ENCODE assay signal across 1 cellular context in the genomic region with DNA sequence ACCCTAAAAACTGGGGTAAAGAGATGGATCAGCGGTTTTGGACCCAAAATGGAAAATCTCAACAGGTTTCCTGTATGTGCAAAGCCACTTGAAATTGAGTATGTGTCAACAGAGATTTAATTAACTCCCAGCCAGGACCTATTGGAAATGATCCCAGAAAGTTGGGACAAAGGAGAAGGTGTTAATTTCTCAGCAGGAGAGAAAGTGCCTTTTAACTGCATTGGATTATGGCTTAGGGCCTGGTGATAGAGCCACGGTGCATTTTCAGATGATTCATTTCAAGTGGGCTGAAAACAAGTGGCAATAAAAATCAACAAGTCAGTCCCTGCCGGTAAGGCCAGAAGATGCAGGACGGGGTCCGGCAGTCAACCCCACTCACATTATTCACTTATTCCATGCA.
TF ChIP-seq lines count a peak whose summit lies in the region.

No MANE protein-coding gene starts in this region.

TF ChIP-seq in HEK293, 187 proteins besides CTCF, POLR2A, EP300 and RAD21 (continued from another document and continues in another):
- TF ChIP-seq, protein P1, sequence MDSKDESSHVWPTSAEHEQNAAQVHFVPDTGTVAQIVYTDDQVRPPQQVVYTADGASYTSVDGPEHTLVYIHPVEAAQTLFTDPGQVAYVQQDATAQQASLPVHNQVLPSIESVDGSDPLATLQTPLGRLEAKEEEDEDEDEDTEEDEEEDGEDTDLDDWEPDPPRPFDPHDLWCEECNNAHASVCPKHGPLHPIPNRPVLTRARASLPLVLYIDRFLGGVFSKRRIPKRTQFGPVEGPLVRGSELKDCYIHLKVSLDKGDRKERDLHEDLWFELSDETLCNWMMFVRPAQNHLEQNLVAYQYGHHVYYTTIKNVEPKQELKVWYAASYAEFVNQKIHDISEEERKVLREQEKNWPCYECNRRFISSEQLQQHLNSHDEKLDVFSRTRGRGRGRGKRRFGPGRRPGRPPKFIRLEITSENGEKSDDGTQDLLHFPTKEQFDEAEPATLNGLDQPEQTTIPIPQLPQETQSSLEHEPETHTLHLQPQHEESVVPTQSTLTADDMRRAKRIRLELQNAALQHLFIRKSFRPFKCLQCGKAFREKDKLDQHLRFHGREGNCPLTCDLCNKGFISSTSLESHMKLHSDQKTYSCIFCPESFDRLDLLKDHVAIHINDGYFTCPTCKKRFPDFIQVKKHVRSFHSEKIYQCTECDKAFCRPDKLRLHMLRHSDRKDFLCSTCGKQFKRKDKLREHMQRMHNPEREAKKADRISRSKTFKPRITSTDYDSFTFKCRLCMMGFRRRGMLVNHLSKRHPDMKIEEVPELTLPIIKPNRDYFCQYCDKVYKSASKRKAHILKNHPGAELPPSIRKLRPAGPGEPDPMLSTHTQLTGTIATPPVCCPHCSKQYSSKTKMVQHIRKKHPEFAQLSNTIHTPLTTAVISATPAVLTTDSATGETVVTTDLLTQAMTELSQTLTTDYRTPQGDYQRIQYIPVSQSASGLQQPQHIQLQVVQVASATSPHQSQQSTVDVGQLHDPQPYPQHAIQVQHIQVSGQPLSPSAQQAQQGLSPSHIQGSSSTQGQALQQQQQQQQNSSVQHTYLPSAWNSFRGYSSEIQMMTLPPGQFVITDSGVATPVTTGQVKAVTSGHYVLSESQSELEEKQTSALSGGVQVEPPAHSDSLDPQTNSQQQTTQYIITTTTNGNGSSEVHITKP (tag by site-specific recombination; IDR thresholded peaks at IDR 0.05): no peak
- TF ChIP-seq ZNF514 (tag by site-specific recombination; IDR thresholded peaks at IDR 0.05) (no peak), ZNF24 (tag by site-specific recombination; IDR thresholded peaks at IDR 0.05) (peak; percentile 83), ZNF560 (tag by site-specific recombination; IDR thresholded peaks at IDR 0.05; ENCODE audit: borderline replicate concordance) (no peak), RBAK (tag by site-specific recombination; IDR thresholded peaks at IDR 0.05) (no peak), ZIC2 (tag by site-specific recombination; IDR thresholded peaks at IDR 0.05) (peak; percentile 69), ZNF510 (tag by site-specific recombination; IDR thresholded peaks at IDR 0.05; ENCODE audit: insufficient replicate concordance) (no peak), ZNF391 (tag by site-specific recombination; IDR thresholded peaks at IDR 0.05; ENCODE audit: borderline replicate concordance, low read depth) (peak; percentile 93), ZNF791 (tag by site-specific recombination; IDR thresholded peaks at IDR 0.05) (no peak), ZNF530 (tag by site-specific recombination; IDR thresholded peaks at IDR 0.05; ENCODE audit: low read depth) (no peak), ZNF664 (tag by site-specific recombination; IDR thresholded peaks at IDR 0.05) (no peak), ZNF670 (tag by site-specific recombination; IDR thresholded peaks at IDR 0.05; ENCODE audit: low read depth) (no peak), GLIS1 (tag by site-specific recombination; IDR thresholded peaks at IDR 0.05) (peak; percentile 91), ZFHX2 (tag by site-specific recombination; conservative IDR thresholded peaks at IDR 0.05) (peak; percentile 56), WT1 (tag by site-specific recombination; IDR thresholded peaks at IDR 0.05) (peak; percentile 97), ZNF785 (tag by site-specific recombination; IDR thresholded peaks at IDR 0.05) (no peak), ZNF169 (tag by site-specific recombination; IDR thresholded peaks at IDR 0.05) (no peak), ZNF596 (tag by site-specific recombination; IDR thresholded peaks at IDR 0.05) (peak; percentile 34; the same call in 1 of the 2 replicates), ZNF707 (tag by site-specific recombination; IDR thresholded peaks at IDR 0.05) (no peak), ZNF121 (tag by site-specific recombination; IDR thresholded peaks at IDR 0.05) (peak; percentile 57; the same call in 1 of the 2 replicates), ZNF37A (tag by site-specific recombination; IDR thresholded peaks at IDR 0.05) (no peak), HOXA7 (CRISPR knock-in tag; IDR thresholded peaks at IDR 0.05; ENCODE audit: borderline replicate concordance) (no peak), ZNF48 (tag by site-specific recombination; IDR thresholded peaks at IDR 0.05) (no peak), ZNF112 (tag by site-specific recombination; IDR thresholded peaks at IDR 0.05) (no peak), ZNF16 (tag by site-specific recombination; IDR thresholded peaks at IDR 0.05; ENCODE audit: low read depth) (no peak), ZNF23 (tag by site-specific recombination; IDR thresholded peaks at IDR 0.05; ENCODE audit: borderline replicate concordance) (no peak), YY1 (tag by site-specific recombination; IDR thresholded peaks at IDR 0.05) (no peak), KLF8 (tag by site-specific recombination; IDR thresholded peaks at IDR 0.05) (no peak), BCL11B (tag by site-specific recombination; IDR thresholded peaks at IDR 0.05; ENCODE audit: low read depth) (no peak), ZBTB20 (tag by site-specific recombination; IDR thresholded peaks at IDR 0.05) (no peak), ZSCAN30 (tag by site-specific recombination; IDR thresholded peaks at IDR 0.05) (peak; percentile 64), ZNF155 (tag by site-specific recombination; IDR thresholded peaks at IDR 0.05) (no peak), ZNF629 (tag by site-specific recombination; IDR thresholded peaks at IDR 0.05) (peak; percentile 79), KLF1 (tag by site-specific recombination; IDR thresholded peaks at IDR 0.05) (no peak), ZNF660 (tag by site-specific recombination; IDR thresholded peaks at IDR 0.05) (0 out of 2 replicates have a peak, but pooled peaks have one; percentile 42), ZNF837 (tag by site-specific recombination; IDR thresholded peaks at IDR 0.05) (no peak), ZBTB48 (tag by site-specific recombination; IDR thresholded peaks at IDR 0.05) (no peak), ZNF211 (tag by site-specific recombination; IDR thresholded peaks at IDR 0.05; ENCODE audit: low read depth) (no peak), ZNF768 (tag by site-specific recombination; IDR thresholded peaks at IDR 0.05) (no peak), ZNF626 (tag by site-specific recombination; IDR thresholded peaks at IDR 0.05) (no peak), ZNF202 (tag by site-specific recombination; IDR thresholded peaks at IDR 0.05; ENCODE audit: borderline replicate concordance) (no peak), ZNF701 (tag by site-specific recombination; IDR thresholded peaks at IDR 0.05) (no peak), ZNF843 (tag by site-specific recombination; IDR thresholded peaks at IDR 0.05) (peak; percentile 76), ZNF2 (tag by site-specific recombination; IDR thresholded peaks at IDR 0.05) (peak; percentile 38; the same call in 1 of the 2 replicates), ZNF830 (tag by site-specific recombination; IDR thresholded peaks at IDR 0.05; ENCODE audit: low read depth) (no peak), ZBTB21 (tag by site-specific recombination; IDR thresholded peaks at IDR 0.05) (no peak), ZNF433 (tag by site-specific recombination; IDR thresholded peaks at IDR 0.05; ENCODE audit: low read depth) (no peak), KLF16 (tag by site-specific recombination; IDR thresholded peaks at IDR 0.05) (no peak), EGR2 (tag by site-specific recombination; IDR thresholded peaks at IDR 0.05; ENCODE audit: low read depth) (no peak)
- TF ChIP-seq, protein P2, sequence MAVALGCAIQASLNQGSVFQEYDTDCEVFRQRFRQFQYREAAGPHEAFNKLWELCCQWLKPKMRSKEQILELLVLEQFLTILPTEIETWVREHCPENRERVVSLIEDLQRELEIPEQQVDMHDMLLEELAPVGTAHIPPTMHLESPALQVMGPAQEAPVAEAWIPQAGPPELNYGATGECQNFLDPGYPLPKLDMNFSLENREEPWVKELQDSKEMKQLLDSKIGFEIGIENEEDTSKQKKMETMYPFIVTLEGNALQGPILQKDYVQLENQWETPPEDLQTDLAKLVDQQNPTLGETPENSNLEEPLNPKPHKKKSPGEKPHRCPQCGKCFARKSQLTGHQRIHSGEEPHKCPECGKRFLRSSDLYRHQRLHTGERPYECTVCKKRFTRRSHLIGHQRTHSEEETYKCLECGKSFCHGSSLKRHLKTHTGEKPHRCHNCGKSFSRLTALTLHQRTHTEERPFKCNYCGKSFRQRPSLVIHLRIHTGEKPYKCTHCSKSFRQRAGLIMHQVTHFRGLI (tag by site-specific recombination; IDR thresholded peaks at IDR 0.05): peak; percentile 36; the same call in 1 of the 2 replicates
- TF ChIP-seq, protein P3, sequence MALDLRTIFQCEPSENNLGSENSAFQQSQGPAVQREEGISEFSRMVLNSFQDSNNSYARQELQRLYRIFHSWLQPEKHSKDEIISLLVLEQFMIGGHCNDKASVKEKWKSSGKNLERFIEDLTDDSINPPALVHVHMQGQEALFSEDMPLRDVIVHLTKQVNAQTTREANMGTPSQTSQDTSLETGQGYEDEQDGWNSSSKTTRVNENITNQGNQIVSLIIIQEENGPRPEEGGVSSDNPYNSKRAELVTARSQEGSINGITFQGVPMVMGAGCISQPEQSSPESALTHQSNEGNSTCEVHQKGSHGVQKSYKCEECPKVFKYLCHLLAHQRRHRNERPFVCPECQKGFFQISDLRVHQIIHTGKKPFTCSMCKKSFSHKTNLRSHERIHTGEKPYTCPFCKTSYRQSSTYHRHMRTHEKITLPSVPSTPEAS (tag by site-specific recombination; IDR thresholded peaks at IDR 0.05): peak; percentile 63
- TF ChIP-seq, protein P4, sequence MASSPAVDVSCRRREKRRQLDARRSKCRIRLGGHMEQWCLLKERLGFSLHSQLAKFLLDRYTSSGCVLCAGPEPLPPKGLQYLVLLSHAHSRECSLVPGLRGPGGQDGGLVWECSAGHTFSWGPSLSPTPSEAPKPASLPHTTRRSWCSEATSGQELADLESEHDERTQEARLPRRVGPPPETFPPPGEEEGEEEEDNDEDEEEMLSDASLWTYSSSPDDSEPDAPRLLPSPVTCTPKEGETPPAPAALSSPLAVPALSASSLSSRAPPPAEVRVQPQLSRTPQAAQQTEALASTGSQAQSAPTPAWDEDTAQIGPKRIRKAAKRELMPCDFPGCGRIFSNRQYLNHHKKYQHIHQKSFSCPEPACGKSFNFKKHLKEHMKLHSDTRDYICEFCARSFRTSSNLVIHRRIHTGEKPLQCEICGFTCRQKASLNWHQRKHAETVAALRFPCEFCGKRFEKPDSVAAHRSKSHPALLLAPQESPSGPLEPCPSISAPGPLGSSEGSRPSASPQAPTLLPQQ (tag by site-specific recombination; IDR thresholded peaks at IDR 0.05): no peak
- TF ChIP-seq, protein P5, sequence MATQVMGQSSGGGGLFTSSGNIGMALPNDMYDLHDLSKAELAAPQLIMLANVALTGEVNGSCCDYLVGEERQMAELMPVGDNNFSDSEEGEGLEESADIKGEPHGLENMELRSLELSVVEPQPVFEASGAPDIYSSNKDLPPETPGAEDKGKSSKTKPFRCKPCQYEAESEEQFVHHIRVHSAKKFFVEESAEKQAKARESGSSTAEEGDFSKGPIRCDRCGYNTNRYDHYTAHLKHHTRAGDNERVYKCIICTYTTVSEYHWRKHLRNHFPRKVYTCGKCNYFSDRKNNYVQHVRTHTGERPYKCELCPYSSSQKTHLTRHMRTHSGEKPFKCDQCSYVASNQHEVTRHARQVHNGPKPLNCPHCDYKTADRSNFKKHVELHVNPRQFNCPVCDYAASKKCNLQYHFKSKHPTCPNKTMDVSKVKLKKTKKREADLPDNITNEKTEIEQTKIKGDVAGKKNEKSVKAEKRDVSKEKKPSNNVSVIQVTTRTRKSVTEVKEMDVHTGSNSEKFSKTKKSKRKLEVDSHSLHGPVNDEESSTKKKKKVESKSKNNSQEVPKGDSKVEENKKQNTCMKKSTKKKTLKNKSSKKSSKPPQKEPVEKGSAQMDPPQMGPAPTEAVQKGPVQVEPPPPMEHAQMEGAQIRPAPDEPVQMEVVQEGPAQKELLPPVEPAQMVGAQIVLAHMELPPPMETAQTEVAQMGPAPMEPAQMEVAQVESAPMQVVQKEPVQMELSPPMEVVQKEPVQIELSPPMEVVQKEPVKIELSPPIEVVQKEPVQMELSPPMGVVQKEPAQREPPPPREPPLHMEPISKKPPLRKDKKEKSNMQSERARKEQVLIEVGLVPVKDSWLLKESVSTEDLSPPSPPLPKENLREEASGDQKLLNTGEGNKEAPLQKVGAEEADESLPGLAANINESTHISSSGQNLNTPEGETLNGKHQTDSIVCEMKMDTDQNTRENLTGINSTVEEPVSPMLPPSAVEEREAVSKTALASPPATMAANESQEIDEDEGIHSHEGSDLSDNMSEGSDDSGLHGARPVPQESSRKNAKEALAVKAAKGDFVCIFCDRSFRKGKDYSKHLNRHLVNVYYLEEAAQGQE (tag by site-specific recombination; IDR thresholded peaks at IDR 0.05): no peak
- TF ChIP-seq, protein P6, sequence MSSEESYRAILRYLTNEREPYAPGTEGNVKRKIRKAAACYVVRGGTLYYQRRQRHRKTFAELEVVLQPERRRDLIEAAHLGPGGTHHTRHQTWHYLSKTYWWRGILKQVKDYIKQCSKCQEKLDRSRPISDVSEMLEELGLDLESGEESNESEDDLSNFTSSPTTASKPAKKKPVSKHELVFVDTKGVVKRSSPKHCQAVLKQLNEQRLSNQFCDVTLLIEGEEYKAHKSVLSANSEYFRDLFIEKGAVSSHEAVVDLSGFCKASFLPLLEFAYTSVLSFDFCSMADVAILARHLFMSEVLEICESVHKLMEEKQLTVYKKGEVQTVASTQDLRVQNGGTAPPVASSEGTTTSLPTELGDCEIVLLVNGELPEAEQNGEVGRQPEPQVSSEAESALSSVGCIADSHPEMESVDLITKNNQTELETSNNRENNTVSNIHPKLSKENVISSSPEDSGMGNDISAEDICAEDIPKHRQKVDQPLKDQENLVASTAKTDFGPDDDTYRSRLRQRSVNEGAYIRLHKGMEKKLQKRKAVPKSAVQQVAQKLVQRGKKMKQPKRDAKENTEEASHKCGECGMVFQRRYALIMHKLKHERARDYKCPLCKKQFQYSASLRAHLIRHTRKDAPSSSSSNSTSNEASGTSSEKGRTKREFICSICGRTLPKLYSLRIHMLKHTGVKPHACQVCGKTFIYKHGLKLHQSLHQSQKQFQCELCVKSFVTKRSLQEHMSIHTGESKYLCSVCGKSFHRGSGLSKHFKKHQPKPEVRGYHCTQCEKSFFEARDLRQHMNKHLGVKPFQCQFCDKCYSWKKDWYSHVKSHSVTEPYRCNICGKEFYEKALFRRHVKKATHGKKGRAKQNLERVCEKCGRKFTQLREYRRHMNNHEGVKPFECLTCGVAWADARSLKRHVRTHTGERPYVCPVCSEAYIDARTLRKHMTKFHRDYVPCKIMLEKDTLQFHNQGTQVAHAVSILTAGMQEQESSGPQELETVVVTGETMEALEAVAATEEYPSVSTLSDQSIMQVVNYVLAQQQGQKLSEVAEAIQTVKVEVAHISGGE (tag by site-specific recombination; conservative IDR thresholded peaks at IDR 0.05; ENCODE audit: low read depth): no peak
- TF ChIP-seq, protein P7, sequence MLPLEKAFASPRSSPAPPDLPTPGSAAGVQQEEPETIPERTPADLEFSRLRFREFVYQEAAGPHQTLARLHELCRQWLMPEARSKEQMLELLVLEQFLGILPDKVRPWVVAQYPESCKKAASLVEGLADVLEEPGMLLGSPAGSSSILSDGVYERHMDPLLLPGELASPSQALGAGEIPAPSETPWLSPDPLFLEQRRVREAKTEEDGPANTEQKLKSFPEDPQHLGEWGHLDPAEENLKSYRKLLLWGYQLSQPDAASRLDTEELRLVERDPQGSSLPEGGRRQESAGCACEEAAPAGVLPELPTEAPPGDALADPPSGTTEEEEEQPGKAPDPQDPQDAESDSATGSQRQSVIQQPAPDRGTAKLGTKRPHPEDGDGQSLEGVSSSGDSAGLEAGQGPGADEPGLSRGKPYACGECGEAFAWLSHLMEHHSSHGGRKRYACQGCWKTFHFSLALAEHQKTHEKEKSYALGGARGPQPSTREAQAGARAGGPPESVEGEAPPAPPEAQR (tag by site-specific recombination; IDR thresholded peaks at IDR 0.05): no peak
